ENCODE assay signal across 17 cellular contexts in genomic region chr2:133489641-133490411, GRCh38.
DNase-seq lines count a peak whose midpoint lies in the region; ATAC-seq and TF ChIP-seq lines count a peak whose summit lies in the region.
"Had no signal": no experiment of that assay in that cellular context is flagged by ENCODE, and none has a peak within 500 bp of the region (broad histone marks: within the 10 kb centered on the region; RNA-seq: fewer than 3 reads in every experiment).

No MANE protein-coding gene starts in this region.

- H3K9me1 ChIP-seq in IMR-90 (ENCODE audit: insufficient read depth, low read length): no peaks in the 10 kb centered on the region

- TF ChIP-seq RAD21 in IMR-90 (IDR thresholded peaks at IDR 0.05; ENCODE audit: low read length): no peak

- 0% methylated on average over 1 of the region's 5 CpGs; no CpG with 5 or more reads in 1 of the 2 experiments for WGBS in IMR-90 (ENCODE audit: extremely low coverage in 2 of 2, insufficient read length in 1 of 2), 2 experiments

- H3K27ac ChIP-seq in A673 (ENCODE audit: low read depth, low read length, poor library complexity, severe bottlenecking) (peak overlapping the region; percentile 6), IMR-90 (ENCODE audit: insufficient read depth, low read length) (no peak overlapping the region), fibroblast of lung (ENCODE audit: insufficient read depth, low read length) (no peak overlapping the region)
- H3K27ac ChIP-seq: neural progenitor cell, skin epidermis had no signal

- H2AK5ac ChIP-seq in IMR-90 (ENCODE audit: low read depth, low read length): peak overlapping the region; percentile 69

- in situ Hi-C loops in IMR-90 (cut with MboI; ENCODE audit: low sequenced_read_pairs): no loop called here

- POLR2A ChIA-PET in A673 (lab: Charles Lee; ENCODE audit: low non-redundant PET) (no interaction called here), IMR-90 (lab: Charles Lee; ENCODE audit: unreplicated experiment) (no interaction called here)

- ATAC-seq in IMR-90 (ENCODE audit: low read depth): no peak; the same call in 1 of the 2 replicates
- ATAC-seq in mucosa of descending colon: peak; percentile 48
- no peak for ATAC-seq in HG02678 (IDR thresholded peaks at IDR 0.05; ENCODE audit: unreplicated experiment)
- no peak for ATAC-seq in HG03095 (IDR thresholded peaks at IDR 0.05; ENCODE audit: unreplicated experiment)

- H2BK5ac ChIP-seq in IMR-90 (ENCODE audit: low read depth, low read length, poor library complexity, severe bottlenecking): no peak overlapping the region

- no peak for TF ChIP-seq POLR2A in IMR-90 (IDR thresholded peaks at IDR 0.05; ENCODE audit: low read depth, low read length)

- H4K91ac ChIP-seq in IMR-90 (ENCODE audit: insufficient read depth, low read depth, low read length): peak overlapping the region; percentile 1; the same call in 1 of the 2 replicates

- H3K4me3 ChIP-seq in A673 (ENCODE audit: low read depth, low read length, poor library complexity, severe bottlenecking): no peak overlapping the region
- H3K4me3 ChIP-seq in IMR-90 (ENCODE audit: insufficient read depth, low read depth, low read length): no peak overlapping the region
- H3K4me3 ChIP-seq in fibroblast of lung (replicated peaks in 1 of 4; ENCODE audit: control extremely low read depth in 1 of 4, insufficient read depth in 1 of 4, low read depth in 3 of 4, low read length in 4 of 4): no peak overlapping the region
- no peak overlapping the region for H3K4me3 ChIP-seq in mucosa of descending colon
- H3K4me3 ChIP-seq: neural progenitor cell, skin epidermis had no signal

- peaks cover 2 to 4% of the 10 kb centered on the region in 2 experiments; a peak in 1 of 4 replicates for H3K79me1 ChIP-seq in IMR-90 (ENCODE audit: low read depth in 1 of 2, low read length in 2 of 2)

- H3K4me1 ChIP-seq in A673 (ENCODE audit: insufficient read depth, low read length, poor library complexity, severe bottlenecking) (peaks cover 23% of the 10 kb centered on the region), IMR-90 (ENCODE audit: control insufficient read depth, insufficient read depth, low read length) (peaks cover 6% of the 10 kb centered on the region), fibroblast of lung (ENCODE audit: control insufficient read depth, extremely low read depth, insufficient read depth, low read length) (peaks cover 2% of the 10 kb centered on the region), mucosa of descending colon (ENCODE audit: low read depth) (peaks cover under 1% of the 10 kb centered on the region)
- H3K4me1 ChIP-seq: neural progenitor cell had no signal

- intact Hi-C loops in A673 (cut with micrococcal nuclease; ENCODE audit: unreplicated experiment): no loop called here
- intact Hi-C loops in IMR-90 (cut with micrococcal nuclease): loop anchor here (10.0 kb wide), 1 partner anchor 155 kb away; no protein-coding TSS in a partner anchor
- intact Hi-C loops in mucosa of descending colon (cut with DNase I, micrococcal nuclease): no loop called here

- H3K4me2 ChIP-seq in IMR-90 (ENCODE audit: low read depth, low read length): no peak overlapping the region
- no peak overlapping the region for H3K4me2 ChIP-seq in fibroblast of lung (ENCODE audit: extremely low read depth, insufficient read depth, low read length)
- H3K4me2 ChIP-seq: neural progenitor cell had no signal

- no peaks in the 10 kb centered on the region for H3K27me3 ChIP-seq in A673 (replicated peaks; ENCODE audit: insufficient read depth, low read depth, low read length, poor library complexity)
- no peaks in the 10 kb centered on the region for H3K27me3 ChIP-seq in IMR-90 (ENCODE audit: control insufficient read depth, insufficient read depth, low read length)
- no peaks in the 10 kb centered on the region for H3K27me3 ChIP-seq in fibroblast of lung (ENCODE audit: control insufficient read depth, insufficient read depth, low read length)
- H3K27me3 ChIP-seq: neural progenitor cell had no signal

- H3K18ac ChIP-seq in IMR-90 (ENCODE audit: low read depth, low read length): peak overlapping the region; percentile 40; the same call in 1 of the 2 replicates

- peak overlapping the region; percentile 38; the same call in 1 of the 2 replicates for H2BK20ac ChIP-seq in IMR-90 (ENCODE audit: low read depth, low read length)

- H3K36me3 ChIP-seq in A673 (ENCODE audit: insufficient read depth, low read length, poor library complexity, severe bottlenecking) (no peaks in the 10 kb centered on the region), IMR-90 (ENCODE audit: control insufficient read depth, insufficient read depth, low read length) (no peaks in the 10 kb centered on the region), fibroblast of lung (ENCODE audit: control insufficient read depth, insufficient read depth, low read length) (no peaks in the 10 kb centered on the region), mucosa of descending colon (ENCODE audit: low read depth) (no peaks in the 10 kb centered on the region)
- H3K36me3 ChIP-seq: neural progenitor cell had no signal

- CTCF ChIA-PET in A673 (lab: Charles Lee): no interaction called here
- CTCF ChIA-PET in IMR-90 (lab: Yijun Ruan, JAX): interaction anchor here (1.3 kb wide), 1 partner anchor 290 kb away, joined by 3 read pairs; no protein-coding TSS in a partner anchor

- H3K9me3 ChIP-seq in A673 (ENCODE audit: low read depth, low read length, poor library complexity, severe bottlenecking): no peaks in the 10 kb centered on the region
- no peaks in the 10 kb centered on the region for H3K9me3 ChIP-seq in IMR-90 (ENCODE audit: control insufficient read depth, insufficient read depth, low read length)
- no peaks in the 10 kb centered on the region for H3K9me3 ChIP-seq in fibroblast of lung (ENCODE audit: control insufficient read depth, insufficient read depth, low read depth, low read length)
- H3K9me3 ChIP-seq in mucosa of descending colon: no peaks in the 10 kb centered on the region

- H3K79me2 ChIP-seq in fibroblast of lung (ENCODE audit: control insufficient read depth, insufficient read depth, low read length): no peaks in the 10 kb centered on the region

- 0 out of 3 replicates have a peak overlapping the region, but pooled peaks have one; percentile 55 for H2BK15ac ChIP-seq in IMR-90 (ENCODE audit: low read depth, low read length)

- H3K23ac ChIP-seq in IMR-90 (ENCODE audit: low read depth, low read length): 0 out of 2 replicates have a peak overlapping the region, but pooled peaks have one; percentile 12

- H2AK9ac ChIP-seq in IMR-90 (replicated peaks; ENCODE audit: low read depth, low read length, poor library complexity): no peak overlapping the region

- H3K9ac ChIP-seq in IMR-90 (ENCODE audit: low read depth, low read length) (no peak overlapping the region), fibroblast of lung (ENCODE audit: insufficient read depth, low read length) (no peak overlapping the region)
- H3K9ac ChIP-seq: neural progenitor cell had no signal

- BruUV-seq in A673 (replicated peaks; lab: Mats Ljungman, UMichigan) (no TSS peak), IMR-90 (replicated peaks; lab: Mats Ljungman, UMichigan) (no TSS peak)

- dilution Hi-C loops in IMR-90 (cut with HindIII; ENCODE audit: low sequenced_read_pairs, unreplicated experiment): no loop called here

- H3K56ac ChIP-seq in IMR-90 (ENCODE audit: extremely low read depth, insufficient read depth, low read length): no peak overlapping the region

- DNase-seq in A673 (ENCODE audit: low spot score) (peak; percentile 50), IMR-90 (peak; percentile 52), fibroblast of lung (ENCODE audit: low read depth in 2 of 2) (peak; percentile 47 to 54), mucosa of descending colon (peak in 1 of 3 donors; percentile 38), GF-D8 (lab: John Stamatoyannopoulos, UW) (no peak), hippocampal formation (lab: John Stamatoyannopoulos, UW) (no peak)
- DNase-seq: activated CD4-positive, alpha-beta T cell treated with anti-CD3 and anti-CD28 coated beads, Interleukin-2, amount 10 ng/mL, durations not matched to agents 24 days and 14 days; activated naive CD8-positive, alpha-beta T cell treated with anti-CD3 and anti-CD28 coated beads for 36 hours; H7; hypothalamus; NCI-H1694; NCI-H774; stimulated activated naive CD4-positive, alpha-beta T cell had no signal

- H2AFZ ChIP-seq in IMR-90 (replicated peaks; ENCODE audit: low read length, poor library complexity): peak overlapping the region; percentile 56
- no peak overlapping the region for H2AFZ ChIP-seq in fibroblast of lung (ENCODE audit: low read length)
- H2AFZ ChIP-seq: neural progenitor cell had no signal

- peak overlapping the region; percentile 46; the same call in 1 of the 2 replicates for H2BK120ac ChIP-seq in IMR-90 (ENCODE audit: low read depth, low read length)

- no peaks in the 10 kb centered on the region for H4K20me1 ChIP-seq in IMR-90 (ENCODE audit: insufficient read depth, low read length)
- no peaks in the 10 kb centered on the region for H4K20me1 ChIP-seq in fibroblast of lung (ENCODE audit: control insufficient read depth, extremely low read depth, insufficient read depth, low read length)

- peak overlapping the region in 1 of 2 experiments; percentile 22; a peak in 2 of 4 replicates for H4K8ac ChIP-seq in IMR-90 (ENCODE audit: low read depth in 2 of 2, low read length in 2 of 2)

- no peak for TF ChIP-seq CTCF in A673 (conservative IDR thresholded peaks at IDR 0.05; ENCODE audit: low read depth, low read length)
- TF ChIP-seq CTCF in IMR-90 (conservative IDR thresholded peaks at IDR 0.05; ENCODE audit: low read depth, low read length): no peak
- TF ChIP-seq CTCF in fibroblast of lung (conservative IDR thresholded peaks at IDR 0.05 in 1 of 2, IDR thresholded peaks at IDR 0.05 in 1 of 2; ENCODE audit: low read depth in 1 of 2, low read length in 2 of 2): no peak
- no peak for TF ChIP-seq CTCF in mucosa of descending colon (IDR thresholded peaks at IDR 0.05)

- H4K5ac ChIP-seq in IMR-90 (ENCODE audit: low read depth, low read length): no peak overlapping the region

- peak overlapping the region; percentile 14; the same call in 1 of the 2 replicates for H3K4ac ChIP-seq in IMR-90 (ENCODE audit: low read depth, low read length)

- peak overlapping the region; percentile 34; the same call in 1 of the 2 replicates for H3K14ac ChIP-seq in IMR-90 (replicated peaks; ENCODE audit: low read depth, low read length)

TF ChIP-seq in IMR-90, 13 proteins besides CTCF, POLR2A, EP300 and RAD21:
- TF ChIP-seq NFE2L2 (IDR thresholded peaks at IDR 0.05; ENCODE audit: low read depth, low read length): no peak
- TF ChIP-seq CEBPB (IDR thresholded peaks at IDR 0.05; ENCODE audit: low read depth, low read length): peak; percentile 78; the same call in 1 of the 2 replicates
- no peak for TF ChIP-seq CHD1 (IDR thresholded peaks at IDR 0.05; ENCODE audit: low read depth, low read length)
TF ChIP-seq in IMR-90: peak in this region for 1.

Comparison
In these comparisons a context has a peak if more than half of its experiments do, and no peak if none do; other contexts are left out.
1. DNase-seq: peak in A673 (single experiment), IMR-90 (single experiment) and fibroblast of lung (2 of 2); none in GF-D8 (single experiment) and hippocampal formation (0 of 2).